2 cellular contexts compared by ENCODE assay signal in genomic region chr5:68227532-68228160, GRCh38.
TF ChIP-seq lines count a peak whose summit lies in the region.

No MANE protein-coding gene starts in this region.

TF ChIP-seq in GM12891, 5 proteins besides CTCF, POLR2A, EP300 and RAD21:
- no peak for TF ChIP-seq POU2F2 (IDR thresholded peaks at IDR 0.05; ENCODE audit: low read depth, low read length)
- 0 out of 2 replicates have a peak, but pooled peaks have one; percentile 19 for TF ChIP-seq SPI1 (IDR thresholded peaks at IDR 0.05; ENCODE audit: low read depth, low read length)
- no peak for TF ChIP-seq TAF1 (IDR thresholded peaks at IDR 0.05; ENCODE audit: low read depth, low read length)

TF ChIP-seq in GM12878, 131 proteins besides CTCF, POLR2A, EP300 and RAD21:
- TF ChIP-seq SMC3 (IDR thresholded peaks at IDR 0.05; ENCODE audit: borderline replicate concordance, low read length) (no peak), ZBTB33 (IDR thresholded peaks at IDR 0.05) (no peak), RUNX3 (IDR thresholded peaks at IDR 0.05; ENCODE audit: low read length) (peak; percentile 63), NBN (IDR thresholded peaks at IDR 0.05) (no peak), ZNF24 (IDR thresholded peaks at IDR 0.05) (peak; percentile 47; the same call in 1 of the 2 replicates), IKZF2 (IDR thresholded peaks at IDR 0.05) (peak in 1 of 2 experiments; percentile 37; a peak in 1 of 4 replicates), SPI1 (IDR thresholded peaks at IDR 0.05; ENCODE audit: borderline replicate concordance, insufficient read depth, low read depth, low read length) (0 out of 2 replicates have a peak, but pooled peaks have one; percentile 12)
- TF ChIP-seq, protein P1, sequence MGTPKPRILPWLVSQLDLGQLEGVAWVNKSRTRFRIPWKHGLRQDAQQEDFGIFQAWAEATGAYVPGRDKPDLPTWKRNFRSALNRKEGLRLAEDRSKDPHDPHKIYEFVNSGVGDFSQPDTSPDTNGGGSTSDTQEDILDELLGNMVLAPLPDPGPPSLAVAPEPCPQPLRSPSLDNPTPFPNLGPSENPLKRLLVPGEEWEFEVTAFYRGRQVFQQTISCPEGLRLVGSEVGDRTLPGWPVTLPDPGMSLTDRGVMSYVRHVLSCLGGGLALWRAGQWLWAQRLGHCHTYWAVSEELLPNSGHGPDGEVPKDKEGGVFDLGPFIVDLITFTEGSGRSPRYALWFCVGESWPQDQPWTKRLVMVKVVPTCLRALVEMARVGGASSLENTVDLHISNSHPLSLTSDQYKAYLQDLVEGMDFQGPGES (IDR thresholded peaks at IDR 0.05), result no peak
